In genomic region chr2:234981197-234982095, GRCh38 we compare ENCODE assay signal across 8 cellular contexts. TPM values are rescaled to one million over a fixed set of nuclear protein-coding genes. Genes with fewer than 3 reads are reported as not detected.
DNase-seq lines count a peak whose midpoint lies in the region; ATAC-seq lines count a peak whose summit lies in the region.

No MANE protein-coding gene starts in this region.

- H3K27ac ChIP-seq in SK-N-MC = peak overlapping the region; percentile 56

- peaks cover 32% of the 10 kb centered on the region for H3K27me3 Mint-ChIP-seq in T-helper 17 cell

- H3K4me3 Mint-ChIP-seq in T-helper 17 cell = no peak overlapping the region

- no peaks in the 10 kb centered on the region for H3K4me1 Mint-ChIP-seq in T-helper 17 cell

- intact Hi-C loops in Right ventricle myocardium superior (cut with DNase I) = no loop called here

- H3K4me3 ChIP-seq in SK-N-MC = peak overlapping the region; percentile 65

- no peaks in the 10 kb centered on the region for H3K9me3 ChIP-seq in SK-N-MC (ENCODE audit: low read depth, low read length)
- no peaks in the 10 kb centered on the region for H3K9me3 ChIP-seq in T-helper 17 cell (ENCODE audit: control insufficient read depth, low read length, poor library complexity, severe bottlenecking)

- ATAC-seq in Right ventricle myocardium superior (ENCODE audit: poor library complexity) (peak; percentile 87), HG02870 (IDR thresholded peaks at IDR 0.05; ENCODE audit: unreplicated experiment) (no peak), T-helper 17 cell (no peak)

- H3K9ac ChIP-seq in SK-N-MC (ENCODE audit: insufficient read length) = no peak overlapping the region

- H3K27ac Mint-ChIP-seq in T-helper 17 cell = no peak overlapping the region

- no peaks in the 10 kb centered on the region for H3K36me3 Mint-ChIP-seq in T-helper 17 cell (ENCODE audit: low read depth)

- H3K36me3 ChIP-seq in SK-N-MC (ENCODE audit: insufficient read depth, low read length) = peaks cover 9% of the 10 kb centered on the region; the same call in 1 of the 2 replicates

- DNase-seq in GM04503 (ENCODE audit: low read depth) (peak; percentile 100), SK-N-MC (ENCODE audit: low read depth, low spot score) (no peak), Right ventricle myocardium superior (peak; percentile 70), renal cortical epithelial cell (ENCODE audit: low read depth) (peak; percentile 100), T-helper 17 cell (no peak), NCI-H1436 (lab: John Stamatoyannopoulos, UW) (no peak)
- no peak for DNase-seq in effector CD8-positive, alpha-beta T cell (lab: John Stamatoyannopoulos, UW)

RNA-seq across cellular contexts. Expression of gene SH3BP4, which starts 29.6 kb away (rescaled TPM):
- total RNA-seq in Right ventricle myocardium superior (9.0 TPM), renal cortical epithelial cell (58.5 and 116 TPM in 2 replicates), T-helper 17 cell (under 1 TPM; 0.15 to 0.94 TPM)

Comparison
In these comparisons a context has a peak if more than half of its experiments do, and no peak if none do; other contexts are left out.
1. DNase-seq: peak in GM04503 (single experiment), Right ventricle myocardium superior (single experiment) and renal cortical epithelial cell (single experiment); none in SK-N-MC (single experiment), effector CD8-positive, alpha-beta T cell (single experiment), T-helper 17 cell (0 of 3) and NCI-H1436 (single experiment).